ENCODE assay signal across 1 cellular context in the genomic region with DNA sequence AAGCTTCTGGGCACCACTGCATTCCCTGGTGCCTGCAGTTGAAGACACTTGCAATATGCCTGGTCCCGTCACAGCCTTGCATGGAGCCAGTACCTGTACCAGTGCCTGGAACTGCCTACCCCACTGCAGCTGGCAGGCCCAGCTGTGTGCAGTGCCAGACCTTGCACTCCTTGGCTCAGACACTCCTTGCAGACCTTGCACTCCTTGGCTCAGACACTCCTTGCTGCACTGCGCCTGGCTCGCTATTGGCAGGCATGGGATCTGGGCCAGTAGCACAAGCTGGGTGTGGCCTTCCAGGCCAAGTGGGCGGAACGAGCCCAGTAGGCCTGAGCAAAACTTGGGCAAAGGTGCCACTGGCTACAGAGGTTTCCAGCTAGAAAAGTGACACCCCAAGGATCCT.
TF ChIP-seq lines count a peak whose summit lies in the region.

No MANE protein-coding gene starts in this region.

TF ChIP-seq in WTC11, 78 proteins besides CTCF, POLR2A, EP300 and RAD21 (continued from another document):
- TF ChIP-seq, protein P1, sequence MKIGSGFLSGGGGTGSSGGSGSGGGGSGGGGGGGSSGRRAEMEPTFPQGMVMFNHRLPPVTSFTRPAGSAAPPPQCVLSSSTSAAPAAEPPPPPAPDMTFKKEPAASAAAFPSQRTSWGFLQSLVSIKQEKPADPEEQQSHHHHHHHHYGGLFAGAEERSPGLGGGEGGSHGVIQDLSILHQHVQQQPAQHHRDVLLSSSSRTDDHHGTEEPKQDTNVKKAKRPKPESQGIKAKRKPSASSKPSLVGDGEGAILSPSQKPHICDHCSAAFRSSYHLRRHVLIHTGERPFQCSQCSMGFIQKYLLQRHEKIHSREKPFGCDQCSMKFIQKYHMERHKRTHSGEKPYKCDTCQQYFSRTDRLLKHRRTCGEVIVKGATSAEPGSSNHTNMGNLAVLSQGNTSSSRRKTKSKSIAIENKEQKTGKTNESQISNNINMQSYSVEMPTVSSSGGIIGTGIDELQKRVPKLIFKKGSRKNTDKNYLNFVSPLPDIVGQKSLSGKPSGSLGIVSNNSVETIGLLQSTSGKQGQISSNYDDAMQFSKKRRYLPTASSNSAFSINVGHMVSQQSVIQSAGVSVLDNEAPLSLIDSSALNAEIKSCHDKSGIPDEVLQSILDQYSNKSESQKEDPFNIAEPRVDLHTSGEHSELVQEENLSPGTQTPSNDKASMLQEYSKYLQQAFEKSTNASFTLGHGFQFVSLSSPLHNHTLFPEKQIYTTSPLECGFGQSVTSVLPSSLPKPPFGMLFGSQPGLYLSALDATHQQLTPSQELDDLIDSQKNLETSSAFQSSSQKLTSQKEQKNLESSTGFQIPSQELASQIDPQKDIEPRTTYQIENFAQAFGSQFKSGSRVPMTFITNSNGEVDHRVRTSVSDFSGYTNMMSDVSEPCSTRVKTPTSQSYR (CRISPR knock-in tag; IDR thresholded peaks at IDR 0.05) = no peak
- TF ChIP-seq FOXP1 (CRISPR knock-in tag; IDR thresholded peaks at IDR 0.05; ENCODE audit: borderline replicate concordance) (no peak), SMAD3 (CRISPR knock-in tag; IDR thresholded peaks at IDR 0.05; ENCODE audit: borderline replicate concordance) (no peak), ZNF416 (CRISPR knock-in tag; IDR thresholded peaks at IDR 0.05) (no peak), MXD4 (CRISPR knock-in tag; IDR thresholded peaks at IDR 0.05; ENCODE audit: borderline replicate concordance) (no peak)
- TF ChIP-seq, protein P2, sequence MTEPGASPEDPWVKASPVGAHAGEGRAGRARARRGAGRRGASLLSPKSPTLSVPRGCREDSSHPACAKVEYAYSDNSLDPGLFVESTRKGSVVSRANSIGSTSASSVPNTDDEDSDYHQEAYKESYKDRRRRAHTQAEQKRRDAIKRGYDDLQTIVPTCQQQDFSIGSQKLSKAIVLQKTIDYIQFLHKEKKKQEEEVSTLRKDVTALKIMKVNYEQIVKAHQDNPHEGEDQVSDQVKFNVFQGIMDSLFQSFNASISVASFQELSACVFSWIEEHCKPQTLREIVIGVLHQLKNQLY (CRISPR knock-in tag; IDR thresholded peaks at IDR 0.05) = no peak
- TF ChIP-seq, protein P3, sequence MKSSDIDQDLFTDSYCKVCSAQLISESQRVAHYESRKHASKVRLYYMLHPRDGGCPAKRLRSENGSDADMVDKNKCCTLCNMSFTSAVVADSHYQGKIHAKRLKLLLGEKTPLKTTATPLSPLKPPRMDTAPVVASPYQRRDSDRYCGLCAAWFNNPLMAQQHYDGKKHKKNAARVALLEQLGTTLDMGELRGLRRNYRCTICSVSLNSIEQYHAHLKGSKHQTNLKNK (CRISPR knock-in tag; IDR thresholded peaks at IDR 0.05) = no peak
- TF ChIP-seq, protein P4, sequence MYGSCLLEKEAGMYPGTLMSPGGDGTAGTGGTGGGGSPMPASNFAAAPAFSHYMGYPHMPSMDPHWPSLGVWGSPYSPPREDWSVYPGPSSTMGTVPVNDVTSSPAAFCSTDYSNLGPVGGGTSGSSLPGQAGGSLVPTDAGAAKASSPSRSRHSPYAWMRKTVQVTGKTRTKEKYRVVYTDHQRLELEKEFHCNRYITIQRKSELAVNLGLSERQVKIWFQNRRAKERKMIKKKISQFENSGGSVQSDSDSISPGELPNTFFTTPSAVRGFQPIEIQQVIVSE (CRISPR knock-in tag; IDR thresholded peaks at IDR 0.05; ENCODE audit: borderline replicate concordance) = no peak
